8 cellular contexts compared by ENCODE assay signal in the genomic region with DNA sequence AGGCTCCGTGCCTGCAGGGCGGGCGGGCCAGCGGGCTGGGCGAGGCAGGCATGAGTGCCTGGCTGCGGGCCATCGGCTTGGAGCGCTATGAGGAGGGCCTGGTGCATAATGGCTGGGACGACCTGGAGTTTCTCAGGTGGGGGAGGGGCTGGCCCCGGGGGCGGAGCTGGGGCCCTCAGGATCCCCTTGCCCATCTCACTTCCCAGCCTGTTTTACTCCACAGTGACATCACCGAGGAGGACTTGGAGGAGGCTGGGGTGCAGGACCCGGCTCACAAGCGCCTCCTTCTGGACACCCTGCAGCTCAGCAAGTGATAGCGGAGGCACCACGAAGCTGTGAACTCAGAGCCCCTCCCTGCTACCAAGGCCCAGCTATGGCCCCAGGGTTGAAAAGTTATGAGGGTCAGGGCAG. TPM values are rescaled to one million over a fixed set of nuclear protein-coding genes. Genes with fewer than 3 reads are reported as not detected.
DNase-seq lines count a peak whose midpoint lies in the region; ATAC-seq and TF ChIP-seq lines count a peak whose summit lies in the region.

No MANE protein-coding gene starts in this region.

- peak; percentile 80 for ATAC-seq in left lung
- no peak for ATAC-seq in GM18511 (IDR thresholded peaks at IDR 0.05; ENCODE audit: unreplicated experiment)
- ATAC-seq in HG03469 (IDR thresholded peaks at IDR 0.05; ENCODE audit: unreplicated experiment), result no peak

- peak; percentile 38 for DNase-seq in Jurkat, Clone E6-1 (ENCODE audit: low read depth, low spot score)
- DNase-seq in T-helper 2 cell (peak in 4 of 5 experiments; percentile 11 to 69 (median 26)), colonic mucosa (peak; percentile 70), left lung (peak; percentile 65 to 87)
- peak; percentile 24 for DNase-seq in stimulated activated naive CD4-positive, alpha-beta T cell treated with Interleukin-2 at 50 U/mL for 16 hours (lab: John Stamatoyannopoulos, UW)

- TF ChIP-seq CTCF in colonic mucosa (IDR thresholded peaks at IDR 0.05), result peak; percentile 67
- TF ChIP-seq CTCF in left lung (IDR thresholded peaks at IDR 0.05), result peak; percentile 52 to 74

- H3K9ac ChIP-seq in ES-I3 (ENCODE audit: low read depth, low read length) (peak overlapping the region; percentile 55; the same call in 1 of the 2 replicates), colonic mucosa (ENCODE audit: low read depth in 2 of 2, low read length in 2 of 2) (no peak overlapping the region)

- no peak overlapping the region for H3K4me3 ChIP-seq in Jurkat, Clone E6-1 (ENCODE audit: low read length)
- H3K4me3 ChIP-seq in colonic mucosa (no peak overlapping the region), left lung (no peak overlapping the region)

- H3K36me3 ChIP-seq in ES-I3 (ENCODE audit: insufficient read depth, low read length) (no peaks in the 10 kb centered on the region; the same call in 1 of the 2 replicates), colonic mucosa (peaks cover 23% of the 10 kb centered on the region), left lung (peaks cover 0 to 59% of the 10 kb centered on the region in 2 donors)

- intact Hi-C loops in colonic mucosa (cut with DNase I), result no loop called here
- intact Hi-C loops in left lung (cut with DNase I), result no loop called here

- H3K27me3 ChIP-seq in colonic mucosa, result peaks cover 29% of the 10 kb centered on the region
- peaks cover 29 to 44% of the 10 kb centered on the region in 2 donors for H3K27me3 ChIP-seq in left lung

- H3K27ac ChIP-seq in colonic mucosa (no peak overlapping the region), left lung (no peak overlapping the region)

- H3K4me1 ChIP-seq in ES-I3 (ENCODE audit: insufficient read depth, low read length) (peaks cover 6% of the 10 kb centered on the region; the same call in 1 of the 2 replicates), colonic mucosa (peaks cover 15% of the 10 kb centered on the region), left lung (peaks cover 17 to 31% of the 10 kb centered on the region in 2 donors)

- H3K9me3 ChIP-seq in ES-I3 (ENCODE audit: control insufficient read depth, insufficient read depth, low read length), result no peaks in the 10 kb centered on the region
- H3K9me3 ChIP-seq in colonic mucosa, result no peaks in the 10 kb centered on the region
- H3K9me3 ChIP-seq in left lung, result no peaks in the 10 kb centered on the region

RNA-seq across cellular contexts. Expression of a gene that starts 5.9 kb away (rescaled TPM):
- polyA plus RNA-seq in Jurkat, Clone E6-1 (2012; ENCODE audit: insufficient read depth, insufficient read length), result not detected
- total RNA-seq in colonic mucosa (under 1 TPM; 0.27 to 0.37 TPM), left lung (not detected)

RNA-seq across cellular contexts. Expression of a gene that starts 13.5 kb away (rescaled TPM):
- 49.1 TPM for polyA plus RNA-seq in Jurkat, Clone E6-1 (2012; ENCODE audit: insufficient read depth, insufficient read length)
- total RNA-seq in colonic mucosa, result 100 to 1,000 TPM; 120 to 166 TPM
- 100 to 1,000 TPM; 159 to 201 TPM for total RNA-seq in left lung

RNA-seq across cellular contexts. Expression of a gene that starts 21.5 kb away (rescaled TPM):
- not detected for polyA plus RNA-seq in Jurkat, Clone E6-1 (2012; ENCODE audit: insufficient read depth, insufficient read length)
- total RNA-seq in colonic mucosa (10 to 100 TPM in 1 of 2 donors, 1 to 10 TPM in 1; 4.5 to 15.4 TPM), left lung (10 to 100 TPM; 20.9 to 50.2 TPM)

RNA-seq across cellular contexts. Expression of a gene that starts 46.1 kb away (rescaled TPM):
- not detected for polyA plus RNA-seq in Jurkat, Clone E6-1 (2012; ENCODE audit: insufficient read depth, insufficient read length)
- total RNA-seq in colonic mucosa, result under 1 TPM in 1 of 2 donors, not detected in 1; 0.59 TPM
- total RNA-seq in left lung, result 100 to 1,000 TPM in 1 of 2 donors, 10 to 100 TPM in 1; 80.8 to 409 TPM

Comparison
In these comparisons a context has a peak if more than half of its experiments do, and no peak if none do; other contexts are left out.
1. DNase-seq: peak in every context shown above with its lines; median percentile 76 in left lung; 70 in colonic mucosa; 38 in Jurkat, Clone E6-1; 26 in T-helper 2 cell; 24 in stimulated activated naive CD4-positive, alpha-beta T cell treated with Interleukin-2 at 50 U/mL for 16 hours.